1 cellular context compared by ENCODE assay signal in the genomic region with DNA sequence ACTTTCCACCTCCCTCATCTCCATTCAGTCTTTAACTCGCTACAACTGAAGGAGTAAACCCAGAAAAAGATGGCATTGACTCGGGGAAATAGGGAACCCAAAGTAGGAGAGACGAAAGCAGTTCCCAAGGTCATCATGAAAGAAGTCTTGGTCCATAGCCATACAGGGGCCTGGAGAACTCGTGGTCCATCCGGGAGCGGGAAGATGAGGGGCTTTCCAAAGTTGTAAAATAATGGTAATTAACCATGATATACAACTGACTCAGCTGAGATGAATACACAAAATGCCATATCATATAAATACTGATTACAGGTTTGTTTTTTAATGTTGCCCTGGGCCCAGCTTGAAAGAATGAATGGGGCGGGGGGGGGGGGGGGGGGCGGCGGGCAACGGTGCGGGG.
TF ChIP-seq lines count a peak whose summit lies in the region.

No MANE protein-coding gene starts in this region.

TF ChIP-seq in GM23338, 12 proteins besides CTCF, POLR2A, EP300 and RAD21 (continued from another document):
- TF ChIP-seq, protein P1, sequence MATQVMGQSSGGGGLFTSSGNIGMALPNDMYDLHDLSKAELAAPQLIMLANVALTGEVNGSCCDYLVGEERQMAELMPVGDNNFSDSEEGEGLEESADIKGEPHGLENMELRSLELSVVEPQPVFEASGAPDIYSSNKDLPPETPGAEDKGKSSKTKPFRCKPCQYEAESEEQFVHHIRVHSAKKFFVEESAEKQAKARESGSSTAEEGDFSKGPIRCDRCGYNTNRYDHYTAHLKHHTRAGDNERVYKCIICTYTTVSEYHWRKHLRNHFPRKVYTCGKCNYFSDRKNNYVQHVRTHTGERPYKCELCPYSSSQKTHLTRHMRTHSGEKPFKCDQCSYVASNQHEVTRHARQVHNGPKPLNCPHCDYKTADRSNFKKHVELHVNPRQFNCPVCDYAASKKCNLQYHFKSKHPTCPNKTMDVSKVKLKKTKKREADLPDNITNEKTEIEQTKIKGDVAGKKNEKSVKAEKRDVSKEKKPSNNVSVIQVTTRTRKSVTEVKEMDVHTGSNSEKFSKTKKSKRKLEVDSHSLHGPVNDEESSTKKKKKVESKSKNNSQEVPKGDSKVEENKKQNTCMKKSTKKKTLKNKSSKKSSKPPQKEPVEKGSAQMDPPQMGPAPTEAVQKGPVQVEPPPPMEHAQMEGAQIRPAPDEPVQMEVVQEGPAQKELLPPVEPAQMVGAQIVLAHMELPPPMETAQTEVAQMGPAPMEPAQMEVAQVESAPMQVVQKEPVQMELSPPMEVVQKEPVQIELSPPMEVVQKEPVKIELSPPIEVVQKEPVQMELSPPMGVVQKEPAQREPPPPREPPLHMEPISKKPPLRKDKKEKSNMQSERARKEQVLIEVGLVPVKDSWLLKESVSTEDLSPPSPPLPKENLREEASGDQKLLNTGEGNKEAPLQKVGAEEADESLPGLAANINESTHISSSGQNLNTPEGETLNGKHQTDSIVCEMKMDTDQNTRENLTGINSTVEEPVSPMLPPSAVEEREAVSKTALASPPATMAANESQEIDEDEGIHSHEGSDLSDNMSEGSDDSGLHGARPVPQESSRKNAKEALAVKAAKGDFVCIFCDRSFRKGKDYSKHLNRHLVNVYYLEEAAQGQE (IDR thresholded peaks at IDR 0.05; ENCODE audit: unreplicated experiment): no peak
- TF ChIP-seq STAT1 (IDR thresholded peaks at IDR 0.05; ENCODE audit: unreplicated experiment) (no peak), NANOG (IDR thresholded peaks at IDR 0.05; ENCODE audit: borderline replicate concordance) (no peak), POLR2AphosphoS5 (IDR thresholded peaks at IDR 0.05; ENCODE audit: low read depth) (no peak)
- TF ChIP-seq, protein P2, sequence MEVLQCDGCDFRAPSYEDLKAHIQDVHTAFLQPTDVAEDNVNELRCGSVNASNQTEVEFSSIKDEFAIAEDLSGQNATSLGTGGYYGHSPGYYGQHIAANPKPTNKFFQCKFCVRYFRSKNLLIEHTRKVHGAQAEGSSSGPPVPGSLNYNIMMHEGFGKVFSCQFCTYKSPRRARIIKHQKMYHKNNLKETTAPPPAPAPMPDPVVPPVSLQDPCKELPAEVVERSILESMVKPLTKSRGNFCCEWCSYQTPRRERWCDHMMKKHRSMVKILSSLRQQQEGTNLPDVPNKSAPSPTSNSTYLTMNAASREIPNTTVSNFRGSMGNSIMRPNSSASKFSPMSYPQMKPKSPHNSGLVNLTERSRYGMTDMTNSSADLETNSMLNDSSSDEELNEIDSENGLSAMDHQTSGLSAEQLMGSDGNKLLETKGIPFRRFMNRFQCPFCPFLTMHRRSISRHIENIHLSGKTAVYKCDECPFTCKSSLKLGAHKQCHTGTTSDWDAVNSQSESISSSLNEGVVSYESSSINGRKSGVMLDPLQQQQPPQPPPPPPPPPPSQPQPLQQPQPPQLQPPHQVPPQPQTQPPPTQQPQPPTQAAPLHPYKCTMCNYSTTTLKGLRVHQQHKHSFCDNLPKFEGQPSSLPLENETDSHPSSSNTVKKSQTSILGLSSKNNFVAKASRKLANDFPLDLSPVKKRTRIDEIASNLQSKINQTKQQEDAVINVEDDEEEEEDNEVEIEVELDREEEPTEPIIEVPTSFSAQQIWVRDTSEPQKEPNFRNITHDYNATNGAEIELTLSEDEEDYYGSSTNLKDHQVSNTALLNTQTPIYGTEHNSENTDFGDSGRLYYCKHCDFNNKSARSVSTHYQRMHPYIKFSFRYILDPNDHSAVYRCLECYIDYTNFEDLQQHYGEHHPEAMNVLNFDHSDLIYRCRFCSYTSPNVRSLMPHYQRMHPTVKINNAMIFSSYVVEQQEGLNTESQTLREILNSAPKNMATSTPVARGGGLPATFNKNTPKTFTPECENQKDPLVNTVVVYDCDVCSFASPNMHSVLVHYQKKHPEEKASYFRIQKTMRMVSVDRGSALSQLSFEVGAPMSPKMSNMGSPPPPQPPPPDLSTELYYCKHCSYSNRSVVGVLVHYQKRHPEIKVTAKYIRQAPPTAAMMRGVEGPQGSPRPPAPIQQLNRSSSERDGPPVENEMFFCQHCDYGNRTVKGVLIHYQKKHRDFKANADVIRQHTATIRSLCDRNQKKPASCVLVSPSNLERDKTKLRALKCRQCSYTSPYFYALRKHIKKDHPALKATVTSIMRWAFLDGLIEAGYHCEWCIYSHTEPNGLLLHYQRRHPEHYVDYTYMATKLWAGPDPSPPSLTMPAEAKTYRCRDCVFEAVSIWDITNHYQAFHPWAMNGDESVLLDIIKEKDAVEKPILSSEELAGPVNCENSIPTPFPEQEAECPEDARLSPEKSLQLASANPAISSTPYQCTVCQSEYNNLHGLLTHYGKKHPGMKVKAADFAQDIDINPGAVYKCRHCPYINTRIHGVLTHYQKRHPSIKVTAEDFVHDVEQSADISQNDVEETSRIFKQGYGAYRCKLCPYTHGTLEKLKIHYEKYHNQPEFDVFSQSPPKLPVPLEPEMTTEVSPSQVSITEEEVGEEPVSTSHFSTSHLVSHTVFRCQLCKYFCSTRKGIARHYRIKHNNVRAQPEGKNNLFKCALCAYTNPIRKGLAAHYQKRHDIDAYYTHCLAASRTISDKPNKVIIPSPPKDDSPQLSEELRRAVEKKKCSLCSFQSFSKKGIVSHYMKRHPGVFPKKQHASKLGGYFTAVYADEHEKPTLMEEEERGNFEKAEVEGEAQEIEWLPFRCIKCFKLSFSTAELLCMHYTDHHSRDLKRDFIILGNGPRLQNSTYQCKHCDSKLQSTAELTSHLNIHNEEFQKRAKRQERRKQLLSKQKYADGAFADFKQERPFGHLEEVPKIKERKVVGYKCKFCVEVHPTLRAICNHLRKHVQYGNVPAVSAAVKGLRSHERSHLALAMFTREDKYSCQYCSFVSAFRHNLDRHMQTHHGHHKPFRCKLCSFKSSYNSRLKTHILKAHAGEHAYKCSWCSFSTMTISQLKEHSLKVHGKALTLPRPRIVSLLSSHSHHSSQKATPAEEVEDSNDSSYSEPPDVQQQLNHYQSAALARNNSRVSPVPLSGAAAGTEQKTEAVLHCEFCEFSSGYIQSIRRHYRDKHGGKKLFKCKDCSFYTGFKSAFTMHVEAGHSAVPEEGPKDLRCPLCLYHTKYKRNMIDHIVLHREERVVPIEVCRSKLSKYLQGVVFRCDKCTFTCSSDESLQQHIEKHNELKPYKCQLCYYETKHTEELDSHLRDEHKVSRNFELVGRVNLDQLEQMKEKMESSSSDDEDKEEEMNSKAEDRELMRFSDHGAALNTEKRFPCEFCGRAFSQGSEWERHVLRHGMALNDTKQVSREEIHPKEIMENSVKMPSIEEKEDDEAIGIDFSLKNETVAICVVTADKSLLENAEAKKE (CRISPR knock-in tag; IDR thresholded peaks at IDR 0.05): no peak
